In genomic region chr18:8469793-8470192, GRCh38 we compare ENCODE assay signal across 1 cellular context.
TF ChIP-seq lines count a peak whose summit lies in the region.

No MANE protein-coding gene starts in this region.

TF ChIP-seq in HepG2, 621 proteins besides CTCF, POLR2A, EP300 and RAD21 (continued from another document):
- TF ChIP-seq, protein P1, sequence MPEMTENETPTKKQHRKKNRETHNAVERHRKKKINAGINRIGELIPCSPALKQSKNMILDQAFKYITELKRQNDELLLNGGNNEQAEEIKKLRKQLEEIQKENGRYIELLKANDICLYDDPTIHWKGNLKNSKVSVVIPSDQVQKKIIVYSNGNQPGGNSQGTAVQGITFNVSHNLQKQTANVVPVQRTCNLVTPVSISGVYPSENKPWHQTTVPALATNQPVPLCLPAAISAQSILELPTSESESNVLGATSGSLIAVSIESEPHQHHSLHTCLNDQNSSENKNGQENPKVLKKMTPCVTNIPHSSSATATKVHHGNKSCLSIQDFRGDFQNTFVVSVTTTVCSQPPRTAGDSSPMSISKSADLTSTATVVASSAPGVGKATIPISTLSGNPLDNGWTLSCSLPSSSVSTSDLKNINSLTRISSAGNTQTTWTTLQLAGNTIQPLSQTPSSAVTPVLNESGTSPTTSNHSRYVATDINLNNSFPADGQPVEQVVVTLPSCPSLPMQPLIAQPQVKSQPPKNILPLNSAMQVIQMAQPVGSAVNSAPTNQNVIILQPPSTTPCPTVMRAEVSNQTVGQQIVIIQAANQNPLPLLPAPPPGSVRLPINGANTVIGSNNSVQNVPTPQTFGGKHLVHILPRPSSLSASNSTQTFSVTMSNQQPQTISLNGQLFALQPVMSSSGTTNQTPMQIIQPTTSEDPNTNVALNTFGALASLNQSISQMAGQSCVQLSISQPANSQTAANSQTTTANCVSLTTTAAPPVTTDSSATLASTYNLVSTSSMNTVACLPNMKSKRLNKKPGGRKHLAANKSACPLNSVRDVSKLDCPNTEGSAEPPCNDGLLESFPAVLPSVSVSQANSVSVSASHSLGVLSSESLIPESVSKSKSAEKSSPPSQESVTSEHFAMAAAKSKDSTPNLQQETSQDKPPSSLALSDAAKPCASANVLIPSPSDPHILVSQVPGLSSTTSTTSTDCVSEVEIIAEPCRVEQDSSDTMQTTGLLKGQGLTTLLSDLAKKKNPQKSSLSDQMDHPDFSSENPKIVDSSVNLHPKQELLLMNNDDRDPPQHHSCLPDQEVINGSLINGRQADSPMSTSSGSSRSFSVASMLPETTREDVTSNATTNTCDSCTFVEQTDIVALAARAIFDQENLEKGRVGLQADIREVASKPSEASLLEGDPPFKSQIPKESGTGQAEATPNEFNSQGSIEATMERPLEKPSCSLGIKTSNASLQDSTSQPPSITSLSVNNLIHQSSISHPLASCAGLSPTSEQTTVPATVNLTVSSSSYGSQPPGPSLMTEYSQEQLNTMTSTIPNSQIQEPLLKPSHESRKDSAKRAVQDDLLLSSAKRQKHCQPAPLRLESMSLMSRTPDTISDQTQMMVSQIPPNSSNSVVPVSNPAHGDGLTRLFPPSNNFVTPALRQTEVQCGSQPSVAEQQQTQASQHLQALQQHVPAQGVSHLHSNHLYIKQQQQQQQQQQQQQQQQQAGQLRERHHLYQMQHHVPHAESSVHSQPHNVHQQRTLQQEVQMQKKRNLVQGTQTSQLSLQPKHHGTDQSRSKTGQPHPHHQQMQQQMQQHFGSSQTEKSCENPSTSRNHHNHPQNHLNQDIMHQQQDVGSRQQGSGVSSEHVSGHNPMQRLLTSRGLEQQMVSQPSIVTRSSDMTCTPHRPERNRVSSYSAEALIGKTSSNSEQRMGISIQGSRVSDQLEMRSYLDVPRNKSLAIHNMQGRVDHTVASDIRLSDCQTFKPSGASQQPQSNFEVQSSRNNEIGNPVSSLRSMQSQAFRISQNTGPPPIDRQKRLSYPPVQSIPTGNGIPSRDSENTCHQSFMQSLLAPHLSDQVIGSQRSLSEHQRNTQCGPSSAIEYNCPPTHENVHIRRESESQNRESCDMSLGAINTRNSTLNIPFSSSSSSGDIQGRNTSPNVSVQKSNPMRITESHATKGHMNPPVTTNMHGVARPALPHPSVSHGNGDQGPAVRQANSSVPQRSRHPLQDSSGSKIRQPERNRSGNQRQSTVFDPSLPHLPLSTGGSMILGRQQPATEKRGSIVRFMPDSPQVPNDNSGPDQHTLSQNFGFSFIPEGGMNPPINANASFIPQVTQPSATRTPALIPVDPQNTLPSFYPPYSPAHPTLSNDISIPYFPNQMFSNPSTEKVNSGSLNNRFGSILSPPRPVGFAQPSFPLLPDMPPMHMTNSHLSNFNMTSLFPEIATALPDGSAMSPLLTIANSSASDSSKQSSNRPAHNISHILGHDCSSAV (CRISPR knock-in tag; IDR thresholded peaks at IDR 0.05; ENCODE audit: borderline replicate concordance): no peak
- TF ChIP-seq TP53 (CRISPR knock-in tag; conservative IDR thresholded peaks at IDR 0.05): no peak
- TF ChIP-seq FOXA3 (CRISPR knock-in tag; IDR thresholded peaks at IDR 0.05): no peak
- no peak for TF ChIP-seq PTBP1 (IDR thresholded peaks at IDR 0.05; ENCODE audit: low read depth, low read length, poor library complexity, severe bottlenecking)
- no peak for TF ChIP-seq ZNF513 (CRISPR knock-in tag; conservative IDR thresholded peaks at IDR 0.05)
- TF ChIP-seq ZNF879 (CRISPR knock-in tag; IDR thresholded peaks at IDR 0.05): no peak
TF ChIP-seq in HepG2: peak in this region for 0.
